Comparison of ENCODE assay signal across 25 cellular contexts in the genomic region with DNA sequence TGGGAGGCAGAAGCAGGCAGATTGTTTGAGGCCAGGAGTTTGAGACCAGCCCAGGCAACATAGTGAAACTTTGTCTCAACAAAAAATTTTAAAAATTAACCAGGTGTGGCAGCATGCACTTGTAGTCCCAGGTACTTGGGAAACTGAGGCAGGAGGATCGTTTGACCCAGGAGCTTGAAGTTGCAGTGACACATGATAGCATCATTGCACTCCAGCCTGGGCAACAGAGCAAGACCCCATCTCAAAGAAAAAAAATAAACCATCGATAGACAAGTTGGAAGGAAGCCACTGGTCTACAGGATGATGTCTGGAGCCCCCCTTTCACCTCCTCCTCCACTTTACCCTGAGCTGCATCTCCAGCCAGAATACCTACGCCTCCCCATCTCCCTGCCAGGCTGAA. TPM values are rescaled to one million over a fixed set of nuclear protein-coding genes. Genes with fewer than 3 reads are reported as not detected.
"Had no signal": no experiment of that assay in that cellular context is flagged by ENCODE, and none has a peak within 500 bp of the region (broad histone marks: within the 10 kb centered on the region; RNA-seq: fewer than 3 reads in every experiment).

No MANE protein-coding gene starts in this region.

- H3K4me3 Mint-ChIP-seq: activated CD8-positive, alpha-beta memory T cell treated with anti-CD3 and anti-CD28 coated beads, Interleukin-2, amount 10 ng/mL, durations not matched to agents 7 days and 5 days; activated naive CD4-positive, alpha-beta T cell treated with anti-CD3 and anti-CD28 coated beads, Interleukin-2, amount 50 U/mL, for 24 hours; activated T-cell treated with anti-CD3 and anti-CD28 coated beads, Interleukin-2, amount 50 U/mL, for 24 hours; activated T-helper 1 cell treated with anti-CD3 and anti-CD28 coated beads, Interleukin-12 subunit alpha, Interleukin-12 subunit beta, Interleukin-2, Interleukin-4 antibody, amounts not matched to agents 30 ng/mL and 10 ng/mL and 1 ng/mL, durations not matched to agents 14 hours and 24 hours and 36 hours; T-cell had no signal

- H3K9me3 Mint-ChIP-seq: activated naive CD4-positive, alpha-beta T cell treated with anti-CD3 and anti-CD28 coated beads, Interleukin-2, amount 50 U/mL, for 24 hours; activated T-cell treated with anti-CD3 and anti-CD28 coated beads, Interleukin-2, amount 50 U/mL, for 24 hours; activated T-helper 1 cell treated with anti-CD3 and anti-CD28 coated beads, Interleukin-12 subunit alpha, Interleukin-12 subunit beta, Interleukin-2, Interleukin-4 antibody, amounts not matched to agents 30 ng/mL and 10 ng/mL and 1 ng/mL, durations not matched to agents 14 hours and 24 hours and 36 hours; T-cell had no signal

- H3K9ac ChIP-seq: KMS-11 had no signal

- H3K27ac ChIP-seq: KMS-11 had no signal

- DNase-seq: activated CD4-positive, alpha-beta T cell treated with anti-CD3 and anti-CD28 coated beads for 48 hours; activated CD4-positive, alpha-beta T cell treated with anti-CD3 and anti-CD28 coated beads, Interleukin-2, amount 50 U/mL, for 48 hours; activated CD4-positive, CD25-positive, alpha-beta regulatory T cell treated with anti-CD3 and anti-CD28 coated beads, Interleukin-2, amount 50 U/mL, for 72 hours; activated CD8-positive, alpha-beta memory T cell treated with anti-CD3 and anti-CD28 coated beads, Interleukin-2, amount 10 ng/mL, durations not matched to agents 7 days and 5 days; activated effector memory CD4-positive, alpha-beta T cell treated with Interleukin-2 at 50 U/mL for 16 hours; activated naive CD4-positive, alpha-beta T cell; activated T-cell treated with anti-CD3 and anti-CD28 coated beads, Interleukin-2, amount 50 U/mL, for 24 hours; aorta; central memory CD4-positive, alpha-beta T cell; NCI-H1092; NCI-H1417; NCI-H1694; NCI-H2029; NCI-H2107; NCI-H345; NCI-H510A treated with DMSO at 0.1 percent for 48 hours; NCI-H69; PC-3; T-cell; T-helper 2 cell had no signal

- H3K36me3 Mint-ChIP-seq: activated naive CD4-positive, alpha-beta T cell treated with anti-CD3 and anti-CD28 coated beads, Interleukin-2, amount 50 U/mL, for 24 hours; T-cell had no signal

- H3K4me1 Mint-ChIP-seq: activated naive CD4-positive, alpha-beta T cell treated with anti-CD3 and anti-CD28 coated beads, Interleukin-2, amount 50 U/mL, for 24 hours had no signal

- H3K27ac Mint-ChIP-seq: activated CD8-positive, alpha-beta memory T cell treated with anti-CD3 and anti-CD28 coated beads, Interleukin-2, amount 10 ng/mL, durations not matched to agents 7 days and 5 days; activated naive CD4-positive, alpha-beta T cell treated with anti-CD3 and anti-CD28 coated beads, Interleukin-2, amount 50 U/mL, for 24 hours; activated T-cell treated with anti-CD3 and anti-CD28 coated beads, Interleukin-2, amount 50 U/mL, for 24 hours; T-cell had no signal

- FAIRE-seq: bronchial epithelial cell had no signal

- H3K27me3 Mint-ChIP-seq: activated CD8-positive, alpha-beta memory T cell treated with anti-CD3 and anti-CD28 coated beads, Interleukin-2, amount 10 ng/mL, durations not matched to agents 7 days and 5 days; activated naive CD4-positive, alpha-beta T cell treated with anti-CD3 and anti-CD28 coated beads, Interleukin-2, amount 50 U/mL, for 24 hours; activated T-cell treated with anti-CD3 and anti-CD28 coated beads, Interleukin-2, amount 50 U/mL, for 24 hours; T-cell had no signal

- H3K4me2 ChIP-seq: KMS-11 had no signal

- ATAC-seq: activated CD8-positive, alpha-beta memory T cell treated with anti-CD3 and anti-CD28 coated beads, Interleukin-2, amount 10 ng/mL, durations not matched to agents 7 days and 5 days; PC-3; T-cell had no signal

RNA-seq across cellular contexts. Expression of gene S100A5, which starts 21.5 kb away (rescaled TPM):
- total RNA-seq: aorta, bronchial epithelial cell, MCF 10A had no signal
- polyA plus RNA-seq: aorta had no signal

RNA-seq across cellular contexts. Expression of gene S100A3, which starts 29.8 kb away (rescaled TPM):
- total RNA-seq: activated CD8-positive, alpha-beta memory T cell treated with anti-CD3 and anti-CD28 coated beads, Interleukin-2, amount 10 ng/mL, durations not matched to agents 7 days and 5 days; activated T-helper 1 cell treated with anti-CD3 and anti-CD28 coated beads, Interleukin-12 subunit alpha, Interleukin-12 subunit beta, Interleukin-2, Interleukin-4 antibody, amounts not matched to agents 30 ng/mL and 10 ng/mL and 1 ng/mL, durations not matched to agents 14 hours and 24 hours and 36 hours; T-cell had no signal
